16 cellular contexts compared by ENCODE assay signal in genomic region chrX:110241816-110242215, GRCh38.
A peak's percentile ranks its signal among the peaks of the same experiment; 100 is the strongest.
DNase-seq lines count a peak whose midpoint lies in the region; ATAC-seq, FAIRE-seq and TF ChIP-seq lines count a peak whose summit lies in the region.
"Had no signal": no experiment of that assay in that cellular context is flagged by ENCODE, and none has a peak within 500 bp of the region (broad histone marks: within the 10 kb centered on the region; RNA-seq: fewer than 3 reads in every experiment).

No MANE protein-coding gene starts in this region.

- DNase-seq in G401 (ENCODE audit: low spot score) (peak; percentile 24), RWPE2 (ENCODE audit: low spot score) (no peak), fibroblast of mammary gland (ENCODE audit: low read depth) (peak; percentile 38), pancreas (peak in 2 of 6 donors; percentile 8 to 16)
- DNase-seq in CD8-positive, alpha-beta memory T cell: no peak
- DNase-seq in activated CD4-positive, alpha-beta T cell treated with anti-CD3 and anti-CD28 coated beads, Interleukin-2, amount 50 U/mL, for 48 hours: no peak
- DNase-seq: activated CD4-positive, CD25-positive, alpha-beta regulatory T cell treated with anti-CD3 and anti-CD28 coated beads, Interleukin-2, amount 50 U/mL, for 72 hours; cortex of kidney; Karpas-422; NCI-H1436 treated with DMSO at 0.1 percent for 48 hours; NCI-H526; T-helper 1 cell had no signal

- peak overlapping the region in 1 of 8 donors; percentile 52 for H3K27ac Mint-ChIP-seq in CD8-positive, alpha-beta memory T cell
- H3K27ac Mint-ChIP-seq: activated naive CD8-positive, alpha-beta T cell had no signal

- CTCF ChIA-PET in CD8-positive, alpha-beta memory T cell (lab: Charles Lee): no interaction called here

- H3K4me1 Mint-ChIP-seq in CD8-positive, alpha-beta memory T cell: peaks cover 61 to 88% (median 87%) of the 10 kb centered on the region in 3 donors

- no peak overlapping the region for H3K4me3 Mint-ChIP-seq in CD8-positive, alpha-beta memory T cell
- H3K4me3 Mint-ChIP-seq: activated naive CD8-positive, alpha-beta T cell had no signal

- H3K4me3 ChIP-seq in RWPE2 (ENCODE audit: severe bottlenecking) (no peak overlapping the region), fibroblast of mammary gland (ENCODE audit: control insufficient read depth, low read depth, low read length) (no peak overlapping the region), pancreas (no peak overlapping the region)
- H3K4me3 ChIP-seq in CD8-positive, alpha-beta memory T cell (ENCODE audit: low read length): no peak overlapping the region
- H3K4me3 ChIP-seq: esophagus muscularis mucosa had no signal

- no peak for FAIRE-seq in pancreas (lab: Jason Lieb, UNC)

- H3K27me3 ChIP-seq in RWPE2 (ENCODE audit: insufficient read depth, poor library complexity, severe bottlenecking) (no peaks in the 10 kb centered on the region), pancreas (peaks cover 0 to 4% (median 0%) of the 10 kb centered on the region in 4 donors)
- no peaks in the 10 kb centered on the region for H3K27me3 ChIP-seq in CD8-positive, alpha-beta memory T cell (ENCODE audit: insufficient read depth, low read length, poor library complexity, severe bottlenecking)
- H3K27me3 ChIP-seq: esophagus muscularis mucosa had no signal

- H3K36me3 Mint-ChIP-seq in CD8-positive, alpha-beta memory T cell: peaks cover 5 to 17% (median 15%) of the 10 kb centered on the region in 3 donors

- POLR2A ChIA-PET in CD8-positive, alpha-beta memory T cell (lab: Charles Lee): no interaction called here

- 0 out of 3 replicates have a peak, but pooled peaks have one; percentile 46 for ATAC-seq in RWPE2 (ENCODE audit: low read depth)
- peak in 3 of 4 donors; percentile 62 to 79 (median 78) for ATAC-seq in pancreas
- no peak for ATAC-seq in HG03342 (IDR thresholded peaks at IDR 0.05; ENCODE audit: unreplicated experiment)
- no peak for ATAC-seq in HG02884 (IDR thresholded peaks at IDR 0.05; ENCODE audit: unreplicated experiment)

- TF ChIP-seq CTCF in RWPE2 (IDR thresholded peaks at IDR 0.05; ENCODE audit: poor library complexity, severe bottlenecking): no peak
- TF ChIP-seq CTCF in fibroblast of mammary gland (conservative IDR thresholded peaks at IDR 0.05; ENCODE audit: control insufficient read depth, insufficient read depth, low read depth, low read length): no peak
- TF ChIP-seq CTCF in pancreas (IDR thresholded peaks at IDR 0.05): no peak

- H3K27ac ChIP-seq in RWPE2 (ENCODE audit: poor library complexity, severe bottlenecking) (peak overlapping the region; percentile 23), pancreas (no peak overlapping the region)
- H3K27ac ChIP-seq in CD8-positive, alpha-beta memory T cell (ENCODE audit: low read depth, low read length): no peak overlapping the region
- H3K27ac ChIP-seq: esophagus muscularis mucosa had no signal

- peaks cover 0 to 11% of the 10 kb centered on the region in 2 donors for H3K27me3 Mint-ChIP-seq in CD8-positive, alpha-beta memory T cell
- H3K27me3 Mint-ChIP-seq: activated naive CD8-positive, alpha-beta T cell had no signal

- H3K9me3 Mint-ChIP-seq in CD8-positive, alpha-beta memory T cell: peaks cover 0 to 27% (median 16%) of the 10 kb centered on the region in 5 donors

- in situ Hi-C loops in G401 (cut with HindIII; ENCODE audit: low sequenced_read_pairs): no loop called here

- H3K4me1 ChIP-seq in RWPE2 (ENCODE audit: insufficient read depth, poor library complexity, severe bottlenecking) (peaks cover 13% of the 10 kb centered on the region), pancreas (no peaks in the 10 kb centered on the region)
- peaks cover 18% of the 10 kb centered on the region for H3K4me1 ChIP-seq in CD8-positive, alpha-beta memory T cell (ENCODE audit: insufficient read depth, low read length)
- H3K4me1 ChIP-seq: esophagus muscularis mucosa had no signal

- no peaks in the 10 kb centered on the region for H3K9me3 ChIP-seq in RWPE2 (ENCODE audit: severe bottlenecking)
- H3K9me3 ChIP-seq in pancreas: no peaks in the 10 kb centered on the region
- no peaks in the 10 kb centered on the region for H3K9me3 ChIP-seq in CD8-positive, alpha-beta memory T cell (ENCODE audit: low read length)

- intact Hi-C loops in pancreas (cut with DNase I): no loop called here

- WGBS in pancreas, 2 donors: 51 to 69% methylated on average over 1 of the region's 1 CpG

- H3K36me3 ChIP-seq in RWPE2 (ENCODE audit: low read depth) (no peaks in the 10 kb centered on the region), pancreas (no peaks in the 10 kb centered on the region)
- no peaks in the 10 kb centered on the region for H3K36me3 ChIP-seq in CD8-positive, alpha-beta memory T cell (ENCODE audit: insufficient read depth, low read length)
- H3K36me3 ChIP-seq: esophagus muscularis mucosa had no signal

Comparison
In these comparisons a context has a peak if more than half of its experiments do, and no peak if none do; other contexts are left out.
1. DNase-seq: peak in G401 (single experiment) and fibroblast of mammary gland (single experiment); none in RWPE2 (single experiment), CD8-positive, alpha-beta memory T cell (0 of 5) and activated CD4-positive, alpha-beta T cell treated with anti-CD3 and anti-CD28 coated beads, Interleukin-2, amount 50 U/mL, for 48 hours (0 of 2).
2. ATAC-seq: peak in RWPE2 (single experiment) and pancreas (3 of 4); none in HG03342 (single experiment) and HG02884 (single experiment).